In the genomic region with DNA sequence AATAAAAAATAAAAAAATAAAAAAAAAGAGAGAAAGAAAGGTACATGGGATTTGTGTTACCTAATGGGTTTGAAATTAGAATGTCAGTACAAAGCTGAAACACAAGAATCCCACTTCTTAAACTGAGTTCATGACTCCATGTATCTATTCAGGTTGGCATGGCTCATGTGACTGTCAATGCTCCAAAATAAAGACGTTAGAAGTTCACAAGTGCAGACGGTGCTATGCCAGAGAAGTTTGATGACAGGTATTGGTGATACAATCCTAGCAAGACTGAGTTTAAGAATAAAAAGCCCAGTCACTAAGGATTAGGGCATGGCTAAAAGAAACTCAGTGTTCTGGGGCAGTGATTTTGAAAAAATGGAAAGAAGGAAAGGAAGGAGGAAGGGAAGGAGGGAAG, we compare ENCODE assay signal across 24 cellular contexts.
"Had no signal": no experiment of that assay in that cellular context is flagged by ENCODE, and none has a peak within 500 bp of the region (broad histone marks: within the 10 kb centered on the region; RNA-seq: fewer than 3 reads in every experiment).

No MANE protein-coding gene starts in this region.

- H3K4me3 ChIP-seq: esophagus squamous epithelium, hepatocyte, left lung, lower lobe of right lung, ovary, sigmoid colon, skin epidermis, spleen, thoracic aorta, tibial nerve, upper lobe of left lung had no signal

- H3K4me3 Mint-ChIP-seq: effector memory CD8-positive, alpha-beta T cell; memory B cell; natural killer cell; stimulated activated naive B cell treated with anti-CD40 and anti-IgM and Interleukin-4, amounts not matched to agents 10 μg/mL and 1 μg/mL and 100 μg/mL, for 72 hours; stimulated activated naive CD8-positive, alpha-beta T cell treated with anti-CD3 and anti-CD28 coated beads, Interleukin-15, Interleukin-2, amounts not matched to agents 100 ng/mL and 50 ng/mL, for 24 hours had no signal

- H3K4me1 Mint-ChIP-seq: memory B cell; natural killer cell; stimulated activated naive B cell treated with anti-CD40 and anti-IgM and Interleukin-4, amounts not matched to agents 10 μg/mL and 1 μg/mL and 100 μg/mL, for 72 hours had no signal

- H3K27me3 ChIP-seq: esophagus squamous epithelium, hepatocyte, left lung, ovary, sigmoid colon, spleen, tibial nerve, upper lobe of left lung had no signal

- H3K4me2 ChIP-seq: hepatocyte had no signal

- H3K79me2 ChIP-seq: hepatocyte had no signal

- ATAC-seq: effector memory CD8-positive, alpha-beta T cell; left lung; lower lobe of right lung; natural killer cell had no signal

- H3K9me3 ChIP-seq: esophagus squamous epithelium, left lung, lower lobe of right lung, ovary, sigmoid colon, spleen, thoracic aorta, tibial nerve, upper lobe of left lung had no signal

- H2AFZ ChIP-seq: hepatocyte had no signal

- H3K27me3 Mint-ChIP-seq: effector memory CD8-positive, alpha-beta T cell; memory B cell; stimulated activated naive B cell treated with anti-CD40 and anti-IgM and Interleukin-4, amounts not matched to agents 10 μg/mL and 1 μg/mL and 100 μg/mL, for 72 hours; stimulated activated naive CD8-positive, alpha-beta T cell treated with anti-CD3 and anti-CD28 coated beads, Interleukin-15, Interleukin-2, amounts not matched to agents 100 ng/mL and 50 ng/mL, for 24 hours had no signal

- H3K27ac ChIP-seq: esophagus squamous epithelium, hepatocyte, left lung, lower lobe of right lung, ovary, sigmoid colon, skin epidermis, spleen, thoracic aorta, tibial nerve, upper lobe of left lung had no signal

- DNase-seq: cortex of kidney; effector memory CD8-positive, alpha-beta T cell; erythroblast; esophagus squamous epithelium; foreskin melanocyte; kidney; left lung; lower lobe of right lung; natural killer cell; occipital lobe; ovary; posterior cingulate gyrus; retina; sigmoid colon; spleen; stimulated activated CD4-positive, alpha-beta T cell treated with anti-CD3 and anti-CD28 coated beads, Interleukin-4, amount 100 ng/mL, for 4 hours; stimulated activated naive B cell treated with anti-CD40 and anti-IgM and Interleukin-4, amounts not matched to agents 10 μg/mL and 1 μg/mL and 100 μg/mL, for 72 hours; upper lobe of left lung had no signal

- H3K4me1 ChIP-seq: esophagus squamous epithelium, left lung, lower lobe of right lung, spleen, upper lobe of left lung had no signal

- H3K27ac Mint-ChIP-seq: effector memory CD8-positive, alpha-beta T cell; memory B cell; natural killer cell; stimulated activated naive B cell treated with anti-CD40 and anti-IgM and Interleukin-4, amounts not matched to agents 10 μg/mL and 1 μg/mL and 100 μg/mL, for 72 hours; stimulated activated naive CD8-positive, alpha-beta T cell treated with anti-CD3 and anti-CD28 coated beads, Interleukin-15, Interleukin-2, amounts not matched to agents 100 ng/mL and 50 ng/mL, for 24 hours had no signal

- H3K36me3 ChIP-seq: esophagus squamous epithelium, left lung, lower lobe of right lung, ovary, sigmoid colon, spleen, thoracic aorta, tibial nerve, upper lobe of left lung had no signal

- H3K9me3 Mint-ChIP-seq: stimulated activated naive B cell treated with anti-CD40 and anti-IgM and Interleukin-4, amounts not matched to agents 10 μg/mL and 1 μg/mL and 100 μg/mL, for 72 hours; stimulated activated naive CD8-positive, alpha-beta T cell treated with anti-CD3 and anti-CD28 coated beads, Interleukin-15, Interleukin-2, amounts not matched to agents 100 ng/mL and 50 ng/mL, for 24 hours had no signal

- H3K36me3 Mint-ChIP-seq: memory B cell; natural killer cell; stimulated activated naive B cell treated with anti-CD40 and anti-IgM and Interleukin-4, amounts not matched to agents 10 μg/mL and 1 μg/mL and 100 μg/mL, for 72 hours had no signal
